19 cellular contexts compared by ENCODE assay signal in genomic region chr16:11966173-11966572, GRCh38. TPM values are rescaled to one million over a fixed set of nuclear protein-coding genes. Genes with fewer than 3 reads are reported as not detected.
A peak's percentile ranks its signal among the peaks of the same experiment; 100 is the strongest.
DNase-seq lines count a peak whose midpoint lies in the region; ATAC-seq and TF ChIP-seq lines count a peak whose summit lies in the region.
"Had no signal": no experiment of that assay in that cellular context is flagged by ENCODE, and none has a peak within 500 bp of the region (broad histone marks: within the 10 kb centered on the region; RNA-seq: fewer than 3 reads in every experiment).

No MANE protein-coding gene starts in this region.

- peaks cover 48% of the 10 kb centered on the region for H3K4me1 ChIP-seq in OCI-LY3 (ENCODE audit: low read length)

- peak; percentile 52 for DNase-seq in GM06990 (ENCODE audit: extremely low read depth, insufficient read length)
- no peak for DNase-seq in A172 (ENCODE audit: low spot score)
- DNase-seq in activated CD4-positive, alpha-beta T cell treated with anti-CD3 and anti-CD28 coated beads for 1 hour: no peak
- DNase-seq in activated CD4-positive, alpha-beta T cell treated with anti-CD3 and anti-CD28 coated beads, Interleukin-2, amount 10 ng/mL, durations not matched to agents 24 days and 14 days: no peak
- DNase-seq: activated CD4-positive, alpha-beta T cell treated with anti-CD3 and anti-CD28 coated beads for 36 hours; activated T-cell treated with anti-CD3 and anti-CD28 coated beads, Interleukin-2, amount 50 U/mL, for 4 hours; head of caudate nucleus; MG63; naive thymus-derived CD8-positive, alpha-beta T cell; NCI-H2171 treated with DMSO at 0.1 percent for 48 hours; PC-9; right cardiac atrium; stimulated activated CD4-positive, alpha-beta T cell treated with anti-CD3 and anti-CD28 coated beads, Interleukin-4, amount 100 ng/mL, for 4 hours; stimulated activated naive CD4-positive, alpha-beta T cell treated with Interleukin-2 at 50 U/mL for 16 hours had no signal

- ATAC-seq in GM18867 (IDR thresholded peaks at IDR 0.05; ENCODE audit: unreplicated experiment): peak; percentile 37
- peak; percentile 36 for ATAC-seq in HG02885 (IDR thresholded peaks at IDR 0.05; ENCODE audit: poor library complexity, unreplicated experiment)
- no peak for ATAC-seq in GM19351 (IDR thresholded peaks at IDR 0.05; ENCODE audit: unreplicated experiment)
- ATAC-seq: activated CD4-positive, alpha-beta T cell treated with anti-CD3 and anti-CD28 coated beads for 36 hours; activated T-cell treated with anti-CD3 and anti-CD28 coated beads, Interleukin-2, amount 50 U/mL, for 4 hours; naive thymus-derived CD8-positive, alpha-beta T cell; right cardiac atrium had no signal

- H3K36me3 ChIP-seq in GM06990 (ENCODE audit: control insufficient read depth, insufficient read depth, low read length) (peaks cover 19% of the 10 kb centered on the region), OCI-LY3 (replicated peaks; ENCODE audit: low read depth, low read length) (no peaks in the 10 kb centered on the region)
- H3K36me3 ChIP-seq: MG63 had no signal

- H4K20me1 ChIP-seq in OCI-LY3 (ENCODE audit: insufficient read depth, low read length): no peaks in the 10 kb centered on the region

- H3K4me2 ChIP-seq in OCI-LY3 (ENCODE audit: low read length): peak overlapping the region; percentile 96
- H3K4me2 ChIP-seq: PC-9 had no signal

- no peak overlapping the region for H3K27ac Mint-ChIP-seq in activated CD4-positive, alpha-beta T cell treated with anti-CD3 and anti-CD28 coated beads, Interleukin-2, amount 10 ng/mL, durations not matched to agents 24 days and 14 days
- H3K27ac Mint-ChIP-seq: activated CD4-positive, alpha-beta T cell treated with anti-CD3 and anti-CD28 coated beads for 36 hours had no signal

- no peaks in the 10 kb centered on the region for H3K27me3 ChIP-seq in GM06990 (replicated peaks; ENCODE audit: control insufficient read depth, insufficient read depth, low read length)
- H3K27me3 ChIP-seq in OCI-LY3 (ENCODE audit: low read depth, low read length): no peaks in the 10 kb centered on the region
- H3K27me3 ChIP-seq: MG63 had no signal

- intact Hi-C loops in activated CD4-positive, alpha-beta T cell treated with anti-CD3 and anti-CD28 coated beads, Interleukin-2, amount 10 ng/mL, durations not matched to agents 24 days and 14 days (cut with micrococcal nuclease): no loop called here

- H3K36me3 Mint-ChIP-seq in activated CD4-positive, alpha-beta T cell treated with anti-CD3 and anti-CD28 coated beads, Interleukin-2, amount 10 ng/mL, durations not matched to agents 24 days and 14 days (ENCODE audit: low read depth): no peaks in the 10 kb centered on the region
- H3K36me3 Mint-ChIP-seq: naive thymus-derived CD8-positive, alpha-beta T cell had no signal

- H3K9ac ChIP-seq in OCI-LY3 (ENCODE audit: low read length): peak overlapping the region; percentile 34

- no peak for TF ChIP-seq CTCF in GM06990 (IDR thresholded peaks at IDR 0.05; ENCODE audit: insufficient read depth, low read length, poor library complexity, severe bottlenecking)
- no peak for TF ChIP-seq CTCF in OCI-LY3 (IDR thresholded peaks at IDR 0.05; ENCODE audit: low read depth, low read length)

- no peaks in the 10 kb centered on the region for H3K9me3 ChIP-seq in OCI-LY3 (ENCODE audit: insufficient read depth, low read length)
- H3K9me3 ChIP-seq: MG63 had no signal

- peak overlapping the region; percentile 95 for H3K27ac ChIP-seq in OCI-LY3 (ENCODE audit: low read length)
- H3K27ac ChIP-seq: PC-9 had no signal

- no peak overlapping the region for H2AFZ ChIP-seq in OCI-LY3 (ENCODE audit: low read depth, low read length)
- H2AFZ ChIP-seq: PC-9 had no signal

- no peaks in the 10 kb centered on the region for H3K9me3 Mint-ChIP-seq in activated CD4-positive, alpha-beta T cell treated with anti-CD3 and anti-CD28 coated beads, Interleukin-2, amount 10 ng/mL, durations not matched to agents 24 days and 14 days
- H3K9me3 Mint-ChIP-seq: activated T-cell treated with anti-CD3 and anti-CD28 coated beads, Interleukin-2, amount 50 U/mL, for 4 hours; naive thymus-derived CD8-positive, alpha-beta T cell had no signal

- no peaks in the 10 kb centered on the region for H3K4me1 Mint-ChIP-seq in activated CD4-positive, alpha-beta T cell treated with anti-CD3 and anti-CD28 coated beads, Interleukin-2, amount 10 ng/mL, durations not matched to agents 24 days and 14 days
- H3K4me1 Mint-ChIP-seq: activated CD4-positive, alpha-beta T cell treated with anti-CD3 and anti-CD28 coated beads for 36 hours had no signal

- H3K4me3 ChIP-seq in GM06990 (replicated peaks; ENCODE audit: low read depth, low read length) (peak overlapping the region; percentile 81), OCI-LY3 (ENCODE audit: low read length) (peak overlapping the region; percentile 73)
- H3K4me3 ChIP-seq: MG63, PC-9 had no signal

- no peaks in the 10 kb centered on the region for H3K27me3 Mint-ChIP-seq in activated CD4-positive, alpha-beta T cell treated with anti-CD3 and anti-CD28 coated beads, Interleukin-2, amount 10 ng/mL, durations not matched to agents 24 days and 14 days
- H3K27me3 Mint-ChIP-seq: activated CD4-positive, alpha-beta T cell treated with anti-CD3 and anti-CD28 coated beads for 36 hours; naive thymus-derived CD8-positive, alpha-beta T cell had no signal

- no peak overlapping the region for H3K4me3 Mint-ChIP-seq in activated CD4-positive, alpha-beta T cell treated with anti-CD3 and anti-CD28 coated beads, Interleukin-2, amount 10 ng/mL, durations not matched to agents 24 days and 14 days
- H3K4me3 Mint-ChIP-seq: activated CD4-positive, alpha-beta T cell treated with anti-CD3 and anti-CD28 coated beads for 36 hours; activated T-cell treated with anti-CD3 and anti-CD28 coated beads, Interleukin-2, amount 50 U/mL, for 4 hours had no signal

- H3K79me2 ChIP-seq in OCI-LY3 (ENCODE audit: low read length): no peaks in the 10 kb centered on the region

RNA-seq across cellular contexts. Expression of gene TNFRSF17, which starts 1.2 kb away (rescaled TPM):
- not detected in 2 replicates for total RNA-seq in A172 (2014; rRNA removed; shearing (Covaris generic))
- not detected in 2 replicates for total RNA-seq in activated CD4-positive, alpha-beta T cell treated with anti-CD3 and anti-CD28 coated beads, Interleukin-2, amount 10 ng/mL, durations not matched to agents 24 days and 14 days
- total RNA-seq: activated CD4-positive, alpha-beta T cell treated with anti-CD3 and anti-CD28 coated beads for 36 hours; activated T-cell treated with anti-CD3 and anti-CD28 coated beads, Interleukin-2, amount 50 U/mL, for 4 hours; H1; PC-9 had no signal

RNA-seq across cellular contexts. Expression of gene SNX29, which starts 10.4 kb away (rescaled TPM):
- 5.9 and 8.0 TPM in 2 replicates for total RNA-seq in A172 (2014; rRNA removed; shearing (Covaris generic))
- total RNA-seq in activated CD4-positive, alpha-beta T cell treated with anti-CD3 and anti-CD28 coated beads, Interleukin-2, amount 10 ng/mL, durations not matched to agents 24 days and 14 days: 11.8 and 12.1 TPM in 2 replicates

RNA-seq across cellular contexts. Expression of gene NPIPB2, which starts 24.3 kb away (rescaled TPM):
- 5.1 TPM in 1 of 2 replicates, not detected in the other for total RNA-seq in A172 (2014; rRNA removed; shearing (Covaris generic))
- 10.7 and 17.3 TPM in 2 replicates for total RNA-seq in activated CD4-positive, alpha-beta T cell treated with anti-CD3 and anti-CD28 coated beads, Interleukin-2, amount 10 ng/mL, durations not matched to agents 24 days and 14 days

RNA-seq across cellular contexts. Expression of gene GSPT1, which starts 50.4 kb away (rescaled TPM):
- 124 and 161 TPM in 2 replicates for total RNA-seq in A172 (2014; rRNA removed; shearing (Covaris generic))
- total RNA-seq in activated CD4-positive, alpha-beta T cell treated with anti-CD3 and anti-CD28 coated beads, Interleukin-2, amount 10 ng/mL, durations not matched to agents 24 days and 14 days: 212 and 224 TPM in 2 replicates
